In the genomic region with DNA sequence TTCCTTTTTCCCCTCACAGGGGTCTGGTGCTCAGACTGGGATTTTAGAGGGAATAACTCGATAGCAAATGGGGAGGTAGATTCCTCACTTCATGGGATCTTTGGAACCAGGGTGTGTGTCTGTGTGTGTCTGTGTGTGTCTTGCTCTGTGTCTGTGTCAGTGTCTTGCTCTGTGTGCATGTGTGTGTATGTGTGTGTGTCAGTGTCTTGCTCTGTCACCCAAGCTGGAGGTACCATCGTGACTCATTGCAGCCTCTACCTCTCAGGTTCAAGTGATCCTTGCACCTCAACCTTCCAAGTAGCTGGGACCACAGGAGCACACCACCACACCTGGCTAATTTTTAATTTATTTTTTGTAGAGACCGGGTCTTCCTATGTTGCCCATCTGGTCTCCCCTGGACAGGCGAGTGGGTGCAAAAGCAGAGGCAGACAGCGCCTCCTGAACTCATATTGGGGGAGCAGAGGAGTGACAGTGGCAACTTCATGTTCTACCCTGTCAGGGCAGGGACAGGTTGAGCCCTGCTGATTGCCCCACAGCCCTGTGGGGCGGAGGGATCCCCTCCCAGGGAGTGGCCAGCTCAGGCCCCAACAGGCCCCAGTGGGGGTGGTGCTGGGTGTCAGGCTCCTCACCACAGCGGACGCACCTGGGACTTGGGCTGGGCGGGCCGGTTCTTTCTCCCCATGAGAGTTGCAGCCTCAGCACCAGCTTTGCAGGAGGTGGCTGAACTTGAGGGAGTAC, we compare ENCODE assay signal across 8 cellular contexts. TPM values are rescaled to one million over a fixed set of nuclear protein-coding genes. Genes with fewer than 3 reads are reported as not detected.
DNase-seq lines count a peak whose midpoint lies in the region; ATAC-seq and TF ChIP-seq lines count a peak whose summit lies in the region.

No MANE protein-coding gene starts in this region.

- no peak overlapping the region for H3K4me3 Mint-ChIP-seq in glutamatergic neuron (ENCODE audit: unreplicated experiment)

- no peak overlapping the region for H3K4me3 ChIP-seq in skeletal muscle tissue (ENCODE audit: low read length in 3 of 3)
- H3K4me3 ChIP-seq in brain microvascular endothelial cell (ENCODE audit: low read depth, low read length), result no peak overlapping the region

- H3K9me3 ChIP-seq in skeletal muscle tissue (ENCODE audit: control insufficient read depth in 3 of 3, low read length in 3 of 3), result no peaks in the 10 kb centered on the region

- in situ Hi-C loops in brain microvascular endothelial cell (cut with HindIII; ENCODE audit: low pct_ligation_motif_present, low sequenced_read_pairs), result no loop called here

- H3K36me3 ChIP-seq in skeletal muscle tissue (ENCODE audit: control insufficient read depth in 3 of 3, insufficient read depth in 3 of 3, low read length in 3 of 3) (no peaks in the 10 kb centered on the region), brain microvascular endothelial cell (replicated peaks) (no peaks in the 10 kb centered on the region)

- no peaks in the 10 kb centered on the region for H3K36me3 Mint-ChIP-seq in glutamatergic neuron (ENCODE audit: unreplicated experiment)

- H3K9me3 Mint-ChIP-seq in glutamatergic neuron (ENCODE audit: unreplicated experiment), result peaks cover 4% of the 10 kb centered on the region

- no peak overlapping the region for H3K9ac ChIP-seq in skeletal muscle tissue (ENCODE audit: low read depth in 1 of 3, low read length in 3 of 3)

- H3K4me1 Mint-ChIP-seq in glutamatergic neuron (ENCODE audit: low read depth, unreplicated experiment), result peaks cover 10% of the 10 kb centered on the region

- no peak for TF ChIP-seq CTCF in brain microvascular endothelial cell (IDR thresholded peaks at IDR 0.05; ENCODE audit: low read depth, low read length, missing control alignments)
- TF ChIP-seq CTCF in glutamatergic neuron (IDR thresholded peaks at IDR 0.05; ENCODE audit: partially characterized antibody, unreplicated experiment), result no peak

- H3K27ac ChIP-seq in cingulate gyrus (ENCODE audit: low read depth, low read length) (peak overlapping the region; percentile 88), skeletal muscle tissue (ENCODE audit: low read depth, low read length) (peak overlapping the region; percentile 2), brain microvascular endothelial cell (no peak overlapping the region)

- peaks cover 3% of the 10 kb centered on the region for H3K27me3 Mint-ChIP-seq in glutamatergic neuron (ENCODE audit: unreplicated experiment)

- no peak overlapping the region for H3K27ac Mint-ChIP-seq in glutamatergic neuron (ENCODE audit: unreplicated experiment)

- DNase-seq in brain microvascular endothelial cell (no peak), OCI-M2 (lab: John Stamatoyannopoulos, UW; ENCODE audit: unreplicated experiment) (no peak), glutamatergic neuron (no peak)

- H3K4me1 ChIP-seq in skeletal muscle tissue (ENCODE audit: control insufficient read depth in 3 of 3, insufficient read depth in 3 of 3, low read length in 3 of 3), result peaks cover 25 to 36% (median 26%) of the 10 kb centered on the region in 3 donors

- peak; percentile 51 for ATAC-seq in GM19328 (IDR thresholded peaks at IDR 0.05; ENCODE audit: unreplicated experiment)
- peak; percentile 44 for ATAC-seq in HG03103 (IDR thresholded peaks at IDR 0.05; ENCODE audit: low read depth, unreplicated experiment)
- no peak for ATAC-seq in GM18870 (IDR thresholded peaks at IDR 0.05; ENCODE audit: unreplicated experiment)

- H3K27me3 ChIP-seq in skeletal muscle tissue (ENCODE audit: control insufficient read depth in 3 of 3, insufficient read depth in 3 of 3, low read length in 3 of 3) (no peaks in the 10 kb centered on the region), brain microvascular endothelial cell (replicated peaks) (no peaks in the 10 kb centered on the region)

RNA-seq across cellular contexts. Expression of a gene that starts 10.4 kb away (rescaled TPM):
- total RNA-seq in skeletal muscle tissue (7.8 TPM), glutamatergic neuron (ENCODE audit: unreplicated experiment) (31.8 TPM)

RNA-seq across cellular contexts. Expression of a gene that starts 43.0 kb away (rescaled TPM):
- total RNA-seq in skeletal muscle tissue (7.8 TPM), glutamatergic neuron (ENCODE audit: unreplicated experiment) (8.0 TPM)

RNA-seq across cellular contexts. Expression of a gene that starts 43.2 kb away (rescaled TPM):
- total RNA-seq in skeletal muscle tissue, result 3.1 TPM
- total RNA-seq in glutamatergic neuron (ENCODE audit: unreplicated experiment), result 7.4 TPM

RNA-seq across cellular contexts. Expression of a gene that starts 58.6 kb away (rescaled TPM):
- not detected for total RNA-seq in skeletal muscle tissue
- total RNA-seq in glutamatergic neuron (ENCODE audit: unreplicated experiment), result not detected
